ENCODE assay signal across 8 cellular contexts in the genomic region with DNA sequence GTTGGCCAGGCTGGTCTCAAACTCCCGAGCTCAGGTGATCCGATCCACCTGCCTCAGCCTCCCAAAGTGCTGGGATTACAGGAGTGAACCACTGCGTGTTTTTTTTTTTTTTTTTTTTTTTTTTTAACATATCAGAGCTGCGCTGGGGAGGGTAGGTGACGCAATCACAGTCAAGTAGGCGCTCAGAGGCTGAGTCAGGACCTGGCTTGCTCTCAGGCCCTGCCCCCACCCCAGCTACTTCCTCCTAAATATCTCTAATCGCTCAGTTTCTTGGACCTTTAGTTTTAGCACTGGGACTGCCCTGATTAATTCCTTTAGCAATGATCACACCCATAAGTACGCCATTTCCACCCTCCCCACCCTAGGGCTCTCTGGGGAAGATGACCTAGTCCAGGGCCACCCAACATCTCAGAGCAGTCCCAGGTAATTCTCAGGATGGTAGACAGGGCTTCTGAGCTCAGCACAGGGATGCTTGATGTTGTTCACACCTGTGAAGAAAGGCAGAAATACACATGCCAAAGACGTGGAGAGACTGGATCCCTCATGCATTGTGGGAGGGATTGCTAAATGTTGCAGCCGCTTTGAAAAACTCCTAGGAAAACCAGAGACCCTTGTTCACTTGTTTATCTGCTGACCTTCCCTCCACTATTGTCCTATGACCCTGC. TPM values are rescaled to one million over a fixed set of nuclear protein-coding genes. Genes with fewer than 3 reads are reported as not detected.
DNase-seq lines count a peak whose midpoint lies in the region; TF ChIP-seq lines count a peak whose summit lies in the region.

No MANE protein-coding gene starts in this region.

- H3K9me3 ChIP-seq in suprapubic skin = no peaks in the 10 kb centered on the region
- no peaks in the 10 kb centered on the region for H3K9me3 ChIP-seq in esophagus muscularis mucosa

- H3K27me3 ChIP-seq in suprapubic skin = no peaks in the 10 kb centered on the region
- H3K27me3 ChIP-seq in esophagus muscularis mucosa = peaks cover 0 to 4% (median 0%) of the 10 kb centered on the region in 4 donors

- DNase-seq in HEK293T (ENCODE audit: extremely low spot score) (no peak), T follicular helper cell (ENCODE audit: low read depth) (peak; percentile 60), astrocyte of the spinal cord (ENCODE audit: low read depth, low spot score) (peak; percentile 58), lung microvascular endothelial cell (ENCODE audit: low read depth in 2 of 2) (peak; percentile 6 to 82), suprapubic skin (ENCODE audit: low spot score in 2 of 2) (peak; percentile 71 to 76), epidermal melanocyte (ENCODE audit: insufficient read length, low spot score) (no peak), esophagus muscularis mucosa (ENCODE audit: extremely low spot score) (no peak), NCI-H146 treated with DMSO at 0.1 percent for 48 hours (lab: John Stamatoyannopoulos, UW; ENCODE audit: unreplicated experiment) (no peak)

- no peak overlapping the region for H3K27ac ChIP-seq in suprapubic skin
- no peak overlapping the region for H3K27ac ChIP-seq in esophagus muscularis mucosa (replicated peaks in 1 of 4)

- no peak for TF ChIP-seq EP300 in suprapubic skin (IDR thresholded peaks at IDR 0.05)
- TF ChIP-seq EP300 in esophagus muscularis mucosa (IDR thresholded peaks at IDR 0.05) = no peak

- H3K4me1 ChIP-seq in suprapubic skin = peaks cover 5% of the 10 kb centered on the region
- H3K4me1 ChIP-seq in esophagus muscularis mucosa = no peaks in the 10 kb centered on the region

- TF ChIP-seq CTCF in astrocyte of the spinal cord (IDR thresholded peaks at IDR 0.05; ENCODE audit: low read depth, low read length) (no peak), suprapubic skin (IDR thresholded peaks at IDR 0.05) (no peak), esophagus muscularis mucosa (IDR thresholded peaks at IDR 0.05) (no peak)

- 51% methylated on average over 10 of the region's 10 CpGs for WGBS in suprapubic skin
- 62% methylated on average over 7 of the region's 10 CpGs for WGBS in esophagus muscularis mucosa

- POLR2A ChIA-PET in HEK293T (lab: Yijun Ruan, JAX) = interaction anchor here (1.1 to 1.6 kb wide), 3 partner anchors 20 to 59 kb away, joined by 3 to 7 read pairs (median 3); partner anchors contain the start of gene DDX3X

- intact Hi-C loops in esophagus muscularis mucosa (cut with DNase I) = no loop called here

- no peak for TF ChIP-seq POLR2A in suprapubic skin (IDR thresholded peaks at IDR 0.05)
- TF ChIP-seq POLR2A in esophagus muscularis mucosa (IDR thresholded peaks at IDR 0.05; ENCODE audit: low read depth) = no peak

- in situ Hi-C loops in astrocyte of the spinal cord (cut with HindIII; ENCODE audit: low sequenced_read_pairs) = no loop called here

- H3K4me3 ChIP-seq in astrocyte of the spinal cord (ENCODE audit: low read depth, low read length) (no peak overlapping the region), suprapubic skin (no peak overlapping the region), esophagus muscularis mucosa (no peak overlapping the region)

- H3K36me3 ChIP-seq in suprapubic skin (no peaks in the 10 kb centered on the region), esophagus muscularis mucosa (no peaks in the 10 kb centered on the region)

- CTCF ChIA-PET in HEK293T (lab: Yijun Ruan, JAX) = interaction anchor here (1.3 kb wide), 1 partner anchor 22 kb away, joined by 3 read pairs; no protein-coding TSS in a partner anchor

TF ChIP-seq in HEK293T, 16 proteins besides CTCF, POLR2A, EP300 and RAD21:
- TF ChIP-seq LEF1 (IDR thresholded peaks at IDR 0.05; ENCODE audit: borderline replicate concordance) (no peak), ZNF384 (IDR thresholded peaks at IDR 0.05) (peak; percentile 44; the same call in 1 of the 2 replicates), SP1 (IDR thresholded peaks at IDR 0.05) (no peak), L3MBTL2 (conservative IDR thresholded peaks at IDR 0.05) (no peak)
TF ChIP-seq in HEK293T: peak in this region for 1.

RNA-seq across cellular contexts. Expression of gene DDX3X, which starts 50.2 kb away (rescaled TPM):
- total RNA-seq in lung microvascular endothelial cell (233 and 239 TPM in 2 replicates), suprapubic skin (100 to 1,000 TPM; 161 to 383 (median 228) TPM), esophagus muscularis mucosa (100 to 1,000 TPM; 169 to 282 (median 253) TPM)

Comparison
In these comparisons a context has a peak if more than half of its experiments do, and no peak if none do; other contexts are left out.
1. DNase-seq: peak in T follicular helper cell (single experiment), astrocyte of the spinal cord (single experiment), lung microvascular endothelial cell (2 of 2) and suprapubic skin (2 of 2); none in HEK293T (single experiment), epidermal melanocyte (single experiment), esophagus muscularis mucosa (single experiment) and NCI-H146 treated with DMSO at 0.1 percent for 48 hours (single experiment).